Comparison of ENCODE assay signal across 2 cellular contexts in genomic region chr1:28370220-28371010, GRCh38.
TF ChIP-seq lines count a peak whose summit lies in the region.

No MANE protein-coding gene starts in this region.

TF ChIP-seq in A549, 52 proteins besides CTCF, POLR2A, EP300 and RAD21:
- TF ChIP-seq CBX2 (IDR thresholded peaks at IDR 0.05; ENCODE audit: borderline replicate concordance, low read depth), result no peak
- TF ChIP-seq NR3C1 (IDR thresholded peaks at IDR 0.05), result no peak
- TF ChIP-seq USF2 (IDR thresholded peaks at IDR 0.05), result no peak
- TF ChIP-seq MAX (IDR thresholded peaks at IDR 0.05), result no peak
- TF ChIP-seq HEYL (CRISPR knock-in tag; IDR thresholded peaks at IDR 0.05), result no peak
- no peak for TF ChIP-seq POLR2AphosphoS2 (conservative IDR thresholded peaks at IDR 0.05; ENCODE audit: low read length)
- no peak for TF ChIP-seq CHD4 (IDR thresholded peaks at IDR 0.05; ENCODE audit: borderline replicate concordance)
- TF ChIP-seq PHF8 (IDR thresholded peaks at IDR 0.05; ENCODE audit: borderline replicate concordance, low read depth), result no peak
- no peak for TF ChIP-seq GATA3 (IDR thresholded peaks at IDR 0.05; ENCODE audit: borderline replicate concordance)
- no peak for TF ChIP-seq ESRRA (IDR thresholded peaks at IDR 0.05; ENCODE audit: borderline replicate concordance, low read length)
- no peak for TF ChIP-seq JUN (IDR thresholded peaks at IDR 0.05)
- TF ChIP-seq HES2 (IDR thresholded peaks at IDR 0.05), result no peak
- no peak for TF ChIP-seq HOXB5 (CRISPR knock-in tag; IDR thresholded peaks at IDR 0.05)
- TF ChIP-seq ZC3H11A (IDR thresholded peaks at IDR 0.05), result no peak
- no peak for TF ChIP-seq ZSCAN20 (CRISPR knock-in tag; IDR thresholded peaks at IDR 0.05)
- no peak for TF ChIP-seq BHLHE40 (IDR thresholded peaks at IDR 0.05; ENCODE audit: low read depth, low read length)
- no peak for TF ChIP-seq MYC (IDR thresholded peaks at IDR 0.05; ENCODE audit: borderline replicate concordance, low read length)

TF ChIP-seq in HepG2, 621 proteins besides CTCF, POLR2A, EP300 and RAD21 (continues in another document):
- TF ChIP-seq FOXP1 (IDR thresholded peaks at IDR 0.05), result no peak
- TF ChIP-seq FOXP1 (CRISPR knock-in tag; IDR thresholded peaks at IDR 0.05), result no peak; the same call in 1 of the 2 replicates
- TF ChIP-seq ZSCAN12 (CRISPR knock-in tag; IDR thresholded peaks at IDR 0.05), result no peak
- TF ChIP-seq PRDM15 (CRISPR knock-in tag; IDR thresholded peaks at IDR 0.05), result 0 out of 2 replicates have a peak, but pooled peaks have one; percentile 22
- no peak for TF ChIP-seq MED8 (CRISPR knock-in tag; IDR thresholded peaks at IDR 0.05; ENCODE audit: insufficient replicate concordance)
- 0 out of 2 replicates have a peak, but pooled peaks have one; percentile 10 for TF ChIP-seq KMT2A (CRISPR knock-in tag; IDR thresholded peaks at IDR 0.05)
- peak; percentile 30; the same call in 1 of the 2 replicates for TF ChIP-seq ZNF331 (CRISPR knock-in tag; IDR thresholded peaks at IDR 0.05)
- TF ChIP-seq TSC22D2 (CRISPR knock-in tag; IDR thresholded peaks at IDR 0.05; ENCODE audit: borderline replicate concordance), result no peak
- TF ChIP-seq HNF4A (CRISPR knock-in tag; IDR thresholded peaks at IDR 0.05), result peak; percentile 93
- 0 out of 2 replicates have a peak, but pooled peaks have one; percentile 4 for TF ChIP-seq CREB3 (CRISPR knock-in tag; IDR thresholded peaks at IDR 0.05)
- peak; percentile 35; the same call in 1 of the 2 replicates for TF ChIP-seq KDM5A (IDR thresholded peaks at IDR 0.05; ENCODE audit: borderline replicate concordance, low read length)
- peak; percentile 59; the same call in 1 of the 2 replicates for TF ChIP-seq HNF1A (IDR thresholded peaks at IDR 0.05; ENCODE audit: low read depth)
- no peak; the same call in 1 of the 2 replicates for TF ChIP-seq HNF1A (CRISPR knock-in tag; IDR thresholded peaks at IDR 0.05; ENCODE audit: borderline replicate concordance)
- TF ChIP-seq MIER3 (CRISPR knock-in tag; IDR thresholded peaks at IDR 0.05; ENCODE audit: borderline replicate concordance), result 0 out of 2 replicates have a peak, but pooled peaks have one; percentile 24
- 0 out of 2 replicates have a peak, but pooled peaks have one; percentile 36 for TF ChIP-seq HMG20B (CRISPR knock-in tag; conservative IDR thresholded peaks at IDR 0.05)
- no peak for TF ChIP-seq ZBTB43 (CRISPR knock-in tag; conservative IDR thresholded peaks at IDR 0.05)
- TF ChIP-seq JUND (CRISPR knock-in tag; IDR thresholded peaks at IDR 0.05), result no peak
- no peak for TF ChIP-seq POLR2AphosphoS2 (IDR thresholded peaks at IDR 0.05; ENCODE audit: low read depth, low read length)
- 0 out of 2 replicates have a peak, but pooled peaks have one; percentile 0 for TF ChIP-seq NR2F6 (IDR thresholded peaks at IDR 0.05)
- no peak for TF ChIP-seq NR2F6 (CRISPR knock-in tag; IDR thresholded peaks at IDR 0.05)
- 0 out of 2 replicates have a peak, but pooled peaks have one; percentile 11 for TF ChIP-seq PPARG (CRISPR knock-in tag; conservative IDR thresholded peaks at IDR 0.05)
- TF ChIP-seq GABPA (IDR thresholded peaks at IDR 0.05; ENCODE audit: low read depth, low read length), result 0 out of 2 replicates have a peak, but pooled peaks have one; percentile 12
- TF ChIP-seq GABPA (CRISPR knock-in tag; IDR thresholded peaks at IDR 0.05; ENCODE audit: low read depth), result no peak
- TF ChIP-seq GFI1 (CRISPR knock-in tag; IDR thresholded peaks at IDR 0.05; ENCODE audit: borderline replicate concordance), result peak; percentile 27; the same call in 1 of the 2 replicates
- TF ChIP-seq PHF21A (CRISPR knock-in tag; IDR thresholded peaks at IDR 0.05), result 0 out of 2 replicates have a peak, but pooled peaks have one; percentile 61
- no peak for TF ChIP-seq TOPORS (CRISPR knock-in tag; IDR thresholded peaks at IDR 0.05)
- TF ChIP-seq PRDM4 (CRISPR knock-in tag; IDR thresholded peaks at IDR 0.05; ENCODE audit: borderline replicate concordance), result peak; percentile 64; the same call in 1 of the 2 replicates
- TF ChIP-seq NCOR1 (IDR thresholded peaks at IDR 0.05; ENCODE audit: borderline replicate concordance, low read length), result peak; percentile 40; the same call in 1 of the 2 replicates
- TF ChIP-seq RFXANK (CRISPR knock-in tag; IDR thresholded peaks at IDR 0.05), result no peak
- TF ChIP-seq PATZ1 (CRISPR knock-in tag; IDR thresholded peaks at IDR 0.05), result peak; percentile 69; the same call in 1 of the 2 replicates
- TF ChIP-seq MAZ (IDR thresholded peaks at IDR 0.05; ENCODE audit: borderline replicate concordance, low read depth, low read length), result peak; percentile 45; the same call in 1 of the 2 replicates
- TF ChIP-seq MAZ (CRISPR knock-in tag; IDR thresholded peaks at IDR 0.05; ENCODE audit: low read depth), result no peak
- no peak for TF ChIP-seq SOX6 (IDR thresholded peaks at IDR 0.05)
- peak; percentile 2; the same call in 1 of the 2 replicates for TF ChIP-seq SOX6 (CRISPR knock-in tag; IDR thresholded peaks at IDR 0.05)
- peak; percentile 64; the same call in 1 of the 2 replicates for TF ChIP-seq HDAC2 (CRISPR knock-in tag; IDR thresholded peaks at IDR 0.05)
- TF ChIP-seq ZNF121 (CRISPR knock-in tag; IDR thresholded peaks at IDR 0.05), result peak; percentile 99
- TF ChIP-seq NPAS2 (CRISPR knock-in tag; IDR thresholded peaks at IDR 0.05; ENCODE audit: borderline replicate concordance), result 0 out of 2 replicates have a peak, but pooled peaks have one; percentile 17
- 0 out of 2 replicates have a peak, but pooled peaks have one; percentile 20 for TF ChIP-seq SOX5 (CRISPR knock-in tag; IDR thresholded peaks at IDR 0.05; ENCODE audit: borderline replicate concordance)
- peak; percentile 42; the same call in 1 of the 2 replicates for TF ChIP-seq SP5 (CRISPR knock-in tag; IDR thresholded peaks at IDR 0.05; ENCODE audit: borderline replicate concordance, low read depth)
- TF ChIP-seq ZNF256 (CRISPR knock-in tag; conservative IDR thresholded peaks at IDR 0.05), result no peak
- 0 out of 2 replicates have a peak, but pooled peaks have one; percentile 58 for TF ChIP-seq CHD4 (IDR thresholded peaks at IDR 0.05; ENCODE audit: borderline replicate concordance, low read length)
- peak; percentile 87; the same call in 1 of the 2 replicates for TF ChIP-seq HNF4G (IDR thresholded peaks at IDR 0.05; ENCODE audit: borderline replicate concordance, low read depth, low read length)
- TF ChIP-seq HNF4G (CRISPR knock-in tag; IDR thresholded peaks at IDR 0.05; ENCODE audit: borderline replicate concordance, low read depth), result no peak
- TF ChIP-seq ZNF709 (CRISPR knock-in tag; IDR thresholded peaks at IDR 0.05), result peak; percentile 19; the same call in 1 of the 2 replicates
- 0 out of 2 replicates have a peak, but pooled peaks have one; percentile 36 for TF ChIP-seq KDM6A (CRISPR knock-in tag; IDR thresholded peaks at IDR 0.05; ENCODE audit: low read depth)
